In genomic region chr2:73263540-73264331, GRCh38 we compare ENCODE assay signal across 22 cellular contexts. TPM values are rescaled to one million over a fixed set of nuclear protein-coding genes. Genes with fewer than 3 reads are reported as not detected.
DNase-seq lines count a peak whose midpoint lies in the region; ATAC-seq and TF ChIP-seq lines count a peak whose summit lies in the region.
"Had no signal": no experiment of that assay in that cellular context is flagged by ENCODE, and none has a peak within 500 bp of the region (broad histone marks: within the 10 kb centered on the region; RNA-seq: fewer than 3 reads in every experiment).

No MANE protein-coding gene starts in this region.

- H2AFZ ChIP-seq in osteoblast (ENCODE audit: low read length): no peak overlapping the region
- H2AFZ ChIP-seq: GM23338 had no signal

- no peak overlapping the region for H3K4me3 Mint-ChIP-seq in endothelial cell (ENCODE audit: unreplicated experiment)
- H3K4me3 Mint-ChIP-seq: GM23338, HFFc6 had no signal

- H3K36me3 ChIP-seq in osteoblast (ENCODE audit: insufficient read depth, low read length): no peaks in the 10 kb centered on the region
- no peaks in the 10 kb centered on the region for H3K36me3 ChIP-seq in breast epithelium

- DNase-seq in cardiac septum (ENCODE audit: low spot score) (peak; percentile 63), Right ventricle myocardium superior (no peak), endothelial cell (ENCODE audit: low spot score) (no peak), osteoblast (ENCODE audit: insufficient read length, low spot score, missing footprints) (peak; percentile 68), breast epithelium (ENCODE audit: low spot score in 2 of 2) (no peak), foreskin keratinocyte (no peak)
- no peak for DNase-seq in activated CD4-positive, alpha-beta T cell treated with anti-CD3 and anti-CD28 coated beads for 48 hours
- DNase-seq: 8988T; CD4-positive, alpha-beta memory T cell; DMS153; DMS79; GDM1; H7; HFFc6 had no signal

- no peaks in the 10 kb centered on the region for H3K4me1 ChIP-seq in osteoblast (ENCODE audit: insufficient read depth, low read length)
- H3K4me1 ChIP-seq in breast epithelium: peaks cover 0 to 1% of the 10 kb centered on the region in 2 donors
- H3K4me1 ChIP-seq in foreskin keratinocyte: no peaks in the 10 kb centered on the region

- peaks cover 15% of the 10 kb centered on the region for H3K27me3 Mint-ChIP-seq in endothelial cell (ENCODE audit: unreplicated experiment)
- H3K27me3 Mint-ChIP-seq: CD4-positive, alpha-beta memory T cell had no signal

- ATAC-seq in Right ventricle myocardium superior (ENCODE audit: poor library complexity) (no peak), foreskin keratinocyte (no peak)
- ATAC-seq: GM23338, HCT116 had no signal

- no peak overlapping the region for H3K4me3 ChIP-seq in osteoblast (ENCODE audit: insufficient read depth, low read length)
- H3K4me3 ChIP-seq in breast epithelium: no peak overlapping the region
- H3K4me3 ChIP-seq: BLaER1, GM23338 had no signal

- no peaks in the 10 kb centered on the region for H3K9me3 Mint-ChIP-seq in endothelial cell (ENCODE audit: unreplicated experiment)
- H3K9me3 Mint-ChIP-seq: GM23338, HFFc6 had no signal

- H3K36me3 Mint-ChIP-seq in endothelial cell (ENCODE audit: low read depth, unreplicated experiment): peaks cover 10% of the 10 kb centered on the region

- intact Hi-C loops in cardiac septum (cut with DNase I): no loop called here
- intact Hi-C loops in Right ventricle myocardium superior (cut with DNase I): no loop called here
- intact Hi-C loops in breast epithelium (cut with DNase I; ENCODE audit: low total_unique reads): no loop called here

- no peaks in the 10 kb centered on the region for H4K20me1 ChIP-seq in osteoblast (ENCODE audit: insufficient read depth, low read length)

- H3K27me3 ChIP-seq in osteoblast (ENCODE audit: insufficient read depth, low read length) (peaks cover 19% of the 10 kb centered on the region), breast epithelium (no peaks in the 10 kb centered on the region), foreskin keratinocyte (no peaks in the 10 kb centered on the region)
- H3K27me3 ChIP-seq: BLaER1 had no signal

- H3K4me2 ChIP-seq in osteoblast (ENCODE audit: insufficient read depth, low read length): no peak overlapping the region
- H3K4me2 ChIP-seq: BLaER1, GM23338 had no signal

- H3K4me1 Mint-ChIP-seq in endothelial cell (ENCODE audit: unreplicated experiment): peaks cover 9% of the 10 kb centered on the region
- H3K4me1 Mint-ChIP-seq: CD14-positive monocyte had no signal

- TF ChIP-seq POLR2A in breast epithelium (IDR thresholded peaks at IDR 0.05): no peak

- H3K27ac Mint-ChIP-seq in endothelial cell (ENCODE audit: unreplicated experiment): peak overlapping the region; percentile 53
- H3K27ac Mint-ChIP-seq: CD4-positive, alpha-beta memory T cell; GM23338; HFFc6 had no signal

- no peak for TF ChIP-seq CTCF in endothelial cell (IDR thresholded peaks at IDR 0.05; ENCODE audit: unreplicated experiment)
- no peak for TF ChIP-seq CTCF in osteoblast (IDR thresholded peaks at IDR 0.05; ENCODE audit: extremely low read depth, low read depth, low read length)
- TF ChIP-seq CTCF in breast epithelium (IDR thresholded peaks at IDR 0.05): no peak
- TF ChIP-seq CTCF in foreskin keratinocyte (conservative IDR thresholded peaks at IDR 0.05): no peak

- no peaks in the 10 kb centered on the region for H3K79me2 ChIP-seq in osteoblast (ENCODE audit: insufficient read depth, low read length)

- H3K9me3 ChIP-seq in osteoblast (ENCODE audit: low read depth, low read length) (no peaks in the 10 kb centered on the region), breast epithelium (no peaks in the 10 kb centered on the region)
- H3K9me3 ChIP-seq: BLaER1 had no signal

- H3K27ac ChIP-seq in osteoblast (ENCODE audit: low read depth, low read length) (no peak overlapping the region), breast epithelium (no peak overlapping the region), foreskin keratinocyte (no peak overlapping the region)
- H3K27ac ChIP-seq: BLaER1, HL-60 had no signal

RNA-seq across cellular contexts. Expression of gene FBXO41, which starts 20.5 kb away (rescaled TPM):
- total RNA-seq in cardiac septum: 1.3 TPM
- 0.51 TPM for total RNA-seq in Right ventricle myocardium superior
- total RNA-seq in endothelial cell (ENCODE audit: unreplicated experiment): 2.1 TPM
- total RNA-seq in osteoblast: 0.29 and 0.36 TPM in 2 replicates
- total RNA-seq in breast epithelium: 1 to 10 TPM; 1.6 to 4.0 (median 3.9) TPM
- total RNA-seq in foreskin keratinocyte: 4.0 and 5.0 TPM in 2 replicates
- polyA plus RNA-seq in foreskin keratinocyte: 2.6 and 2.7 TPM in 2 replicates

RNA-seq across cellular contexts. Expression of gene EGR4, which starts 29.6 kb away (rescaled TPM):
- total RNA-seq in cardiac septum (not detected), Right ventricle myocardium superior (not detected), endothelial cell (ENCODE audit: unreplicated experiment) (0.15 TPM), osteoblast (not detected in 2 replicates), breast epithelium (not detected), foreskin keratinocyte (not detected in 2 replicates)
- not detected in 2 replicates for polyA plus RNA-seq in foreskin keratinocyte
- total RNA-seq: CD4-positive, alpha-beta memory T cell; Daoy; GM23338; H7; HFFc6; HT1080 had no signal
- polyA plus RNA-seq: AG04450; CD4-positive, alpha-beta memory T cell had no signal

RNA-seq across cellular contexts. Expression of gene CCT7, which starts 29.6 kb away (rescaled TPM):
- total RNA-seq in cardiac septum: 186 TPM
- total RNA-seq in Right ventricle myocardium superior: 194 TPM
- 183 TPM for total RNA-seq in endothelial cell (ENCODE audit: unreplicated experiment)
- total RNA-seq in osteoblast: 180 and 200 TPM in 2 replicates
- total RNA-seq in breast epithelium: 100 to 1,000 TPM; 180 to 223 (median 187) TPM
- total RNA-seq in foreskin keratinocyte: 310 and 387 TPM in 2 replicates
- 322 and 371 TPM in 2 replicates for polyA plus RNA-seq in foreskin keratinocyte

RNA-seq across cellular contexts. Expression of gene PRADC1, which starts 30.7 kb away (rescaled TPM):
- 85.8 TPM for total RNA-seq in cardiac septum
- total RNA-seq in Right ventricle myocardium superior: 91.6 TPM
- 24.1 TPM for total RNA-seq in endothelial cell (ENCODE audit: unreplicated experiment)
- 11.2 and 15.9 TPM in 2 replicates for total RNA-seq in osteoblast
- 10 to 100 TPM; 21.6 to 49.6 (median 25.6) TPM for total RNA-seq in breast epithelium
- total RNA-seq in foreskin keratinocyte: 17.2 and 18.6 TPM in 2 replicates
- 22.0 and 25.8 TPM in 2 replicates for polyA plus RNA-seq in foreskin keratinocyte

RNA-seq across cellular contexts. Expression of gene SMYD5, which starts 49.7 kb away (rescaled TPM):
- total RNA-seq in cardiac septum (24.7 TPM), Right ventricle myocardium superior (15.5 TPM), endothelial cell (ENCODE audit: unreplicated experiment) (17.0 TPM), osteoblast (16.5 and 17.4 TPM in 2 replicates), breast epithelium (10 to 100 TPM; 14.1 to 21.6 (median 18.3) TPM), foreskin keratinocyte (35.2 and 35.9 TPM in 2 replicates)
- 31.6 and 34.4 TPM in 2 replicates for polyA plus RNA-seq in foreskin keratinocyte

Comparison
In these comparisons a context has a peak if more than half of its experiments do, and no peak if none do; other contexts are left out.
1. DNase-seq: peak in cardiac septum (single experiment) and osteoblast (single experiment); none in Right ventricle myocardium superior (single experiment), endothelial cell (single experiment), breast epithelium (0 of 2), activated CD4-positive, alpha-beta T cell treated with anti-CD3 and anti-CD28 coated beads for 48 hours (single experiment) and foreskin keratinocyte (0 of 2).